22 cellular contexts compared by ENCODE assay signal in the genomic region with DNA sequence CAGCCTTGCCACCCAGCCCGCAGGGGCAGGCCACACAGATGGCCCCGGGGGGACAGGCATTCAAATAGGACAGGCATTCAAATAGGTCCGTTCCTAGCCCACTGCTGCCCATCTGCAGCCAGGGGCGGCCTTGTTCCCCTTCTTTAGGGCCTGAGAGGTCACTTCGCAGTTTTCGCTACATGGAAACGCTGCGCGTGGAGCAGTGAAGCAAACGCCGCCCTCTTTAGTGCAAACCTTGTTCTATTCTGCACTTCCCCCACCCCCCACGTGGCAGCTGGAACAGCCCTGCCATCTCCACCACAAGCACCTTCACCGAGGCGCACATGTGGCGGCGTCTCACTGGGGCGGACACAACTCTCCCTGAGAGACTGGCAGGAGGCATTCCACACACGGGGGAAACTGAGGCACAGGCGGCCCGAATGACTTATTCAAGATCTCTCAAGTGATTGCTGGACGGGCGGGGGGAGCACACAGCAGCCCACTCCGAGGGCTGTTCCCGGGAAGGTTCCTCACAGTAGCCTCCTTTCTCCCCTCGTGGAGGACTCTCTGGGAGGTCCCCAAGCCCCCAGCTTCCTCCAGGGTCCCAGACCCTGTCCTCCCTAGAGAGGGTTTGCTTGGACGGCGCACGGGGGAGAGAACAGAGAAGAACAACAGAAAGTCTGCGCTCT. TPM values are rescaled to one million over a fixed set of nuclear protein-coding genes. Genes with fewer than 3 reads are reported as not detected.
DNase-seq lines count a peak whose midpoint lies in the region; ATAC-seq, FAIRE-seq and TF ChIP-seq lines count a peak whose summit lies in the region.
"Had no signal": no experiment of that assay in that cellular context is flagged by ENCODE, and none has a peak within 500 bp of the region (broad histone marks: within the 10 kb centered on the region; RNA-seq: fewer than 3 reads in every experiment).

No MANE protein-coding gene starts in this region.

- H3K4me1 ChIP-seq in astrocyte (ENCODE audit: insufficient read depth, low read length): peaks cover 14% of the 10 kb centered on the region
- H3K4me1 ChIP-seq: upper lobe of right lung had no signal

- no peak for ATAC-seq in esophagus mucosa
- ATAC-seq in CD4-positive, alpha-beta T cell (ENCODE audit: poor library complexity): no peak
- ATAC-seq: body of pancreas, upper lobe of right lung had no signal

- no peaks in the 10 kb centered on the region for H3K9me3 Mint-ChIP-seq in astrocyte (ENCODE audit: unreplicated experiment)
- no peaks in the 10 kb centered on the region for H3K9me3 Mint-ChIP-seq in CD4-positive, alpha-beta T cell
- H3K9me3 Mint-ChIP-seq: activated T-cell treated with anti-CD3 and anti-CD28 coated beads, Interleukin-2, amount 50 U/mL, for 24 hours; CD14-positive monocyte; T-helper 2 cell treated with Interferon-gamma antibody and Interleukin-4, amounts not matched to agents 5 μg/mL and 100 μg/mL, for 36 hours had no signal

- H3K9ac ChIP-seq in astrocyte (ENCODE audit: low read length): no peak overlapping the region

- no peak overlapping the region for H3K4me2 ChIP-seq in astrocyte (ENCODE audit: low read length)

- no peaks in the 10 kb centered on the region for H3K9me3 ChIP-seq in astrocyte (ENCODE audit: insufficient read depth, low read depth, low read length)
- no peaks in the 10 kb centered on the region for H3K9me3 ChIP-seq in CD4-positive, alpha-beta T cell (ENCODE audit: control insufficient read depth, low read length)
- H3K9me3 ChIP-seq: body of pancreas, upper lobe of right lung had no signal

- no peak overlapping the region for H3K27ac Mint-ChIP-seq in astrocyte (ENCODE audit: unreplicated experiment)
- H3K27ac Mint-ChIP-seq in CD4-positive, alpha-beta T cell: no peak overlapping the region
- H3K27ac Mint-ChIP-seq: activated T-cell treated with anti-CD3 and anti-CD28 coated beads, Interleukin-2, amount 50 U/mL, for 24 hours; CD14-positive monocyte; T-helper 2 cell treated with Interferon-gamma antibody and Interleukin-4, amounts not matched to agents 5 μg/mL and 100 μg/mL, for 36 hours had no signal

- H3K27ac ChIP-seq in astrocyte (ENCODE audit: low read depth, low read length): no peak overlapping the region
- no peak overlapping the region for H3K27ac ChIP-seq in CD4-positive, alpha-beta T cell (ENCODE audit: low read depth, low read length)
- H3K27ac ChIP-seq: body of pancreas, upper lobe of right lung had no signal

- no peak for DNase-seq in astrocyte (ENCODE audit: low read depth)
- peak in 42 of 51 donors; percentile 16 to 93 (median 66) for DNase-seq in hypothalamus (lab: John Stamatoyannopoulos, UW)
- DNase-seq in pons (ENCODE audit: low spot score): peak; percentile 86
- no peak for DNase-seq in CD4-positive, alpha-beta T cell
- DNase-seq in GM10266 (ENCODE audit: extremely low spot score): no peak
- DNase-seq in NCI-H1436 (lab: John Stamatoyannopoulos, UW): no peak
- DNase-seq: activated CD4-positive, alpha-beta T cell treated with anti-CD3 and anti-CD28 coated beads for 4 hours; activated gamma-delta T cell; activated T-cell treated with anti-CD3 and anti-CD28 coated beads, Interleukin-2, amount 50 U/mL, for 24 hours; body of pancreas; Calu3; cerebellar nuclear complex; glutamatergic neuron; kidney glomerular epithelial cell; NCI-H1694 treated with DMSO at 0.1 percent for 48 hours; NCI-H510A treated with DMSO at 0.1 percent for 48 hours; upper lobe of right lung had no signal

- no peaks in the 10 kb centered on the region for H3K27me3 ChIP-seq in astrocyte (ENCODE audit: insufficient read depth, low read length)
- no peaks in the 10 kb centered on the region for H3K27me3 ChIP-seq in CD4-positive, alpha-beta T cell (ENCODE audit: control insufficient read depth, insufficient read depth, low read length)
- H3K27me3 ChIP-seq: body of pancreas had no signal

- H3K4me1 Mint-ChIP-seq in astrocyte (ENCODE audit: low read depth, unreplicated experiment): peaks cover 7% of the 10 kb centered on the region
- no peaks in the 10 kb centered on the region for H3K4me1 Mint-ChIP-seq in CD4-positive, alpha-beta T cell (ENCODE audit: low read depth)
- H3K4me1 Mint-ChIP-seq: CD14-positive monocyte had no signal

- CTCF ChIA-PET in CD4-positive, alpha-beta T cell (lab: Charles Lee): no interaction called here

- H3K4me3 ChIP-seq in astrocyte (ENCODE audit: insufficient read depth, low read depth, low read length): no peak overlapping the region
- H3K4me3 ChIP-seq: body of pancreas, upper lobe of right lung had no signal

- POLR2A ChIA-PET in CD4-positive, alpha-beta T cell (lab: Charles Lee): no interaction called here

- no peaks in the 10 kb centered on the region for H4K20me1 ChIP-seq in astrocyte (ENCODE audit: insufficient read depth, low read length)

- FAIRE-seq in astrocyte (lab: Jason Lieb, UNC): no peak

- peaks cover 18% of the 10 kb centered on the region for H3K27me3 Mint-ChIP-seq in astrocyte (ENCODE audit: low read depth, unreplicated experiment)
- no peaks in the 10 kb centered on the region for H3K27me3 Mint-ChIP-seq in CD4-positive, alpha-beta T cell

- no peaks in the 10 kb centered on the region for H3K36me3 Mint-ChIP-seq in astrocyte (ENCODE audit: low read depth, unreplicated experiment)
- H3K36me3 Mint-ChIP-seq in CD4-positive, alpha-beta T cell (ENCODE audit: low read depth): no peaks in the 10 kb centered on the region
- H3K36me3 Mint-ChIP-seq: CD14-positive monocyte had no signal

- no peaks in the 10 kb centered on the region for H3K79me2 ChIP-seq in astrocyte (ENCODE audit: insufficient read depth, low read length)

- no peak for TF ChIP-seq CTCF in astrocyte (IDR thresholded peaks at IDR 0.05; ENCODE audit: insufficient read depth, low read depth, low read length)
- no peak for TF ChIP-seq CTCF in CD4-positive, alpha-beta T cell (IDR thresholded peaks at IDR 0.05)
- TF ChIP-seq CTCF in GM10266 (IDR thresholded peaks at IDR 0.05; ENCODE audit: control insufficient read depth, insufficient read depth, low read depth, missing control alignments): no peak

- peak overlapping the region; percentile 10 for H2AFZ ChIP-seq in astrocyte (ENCODE audit: low read depth, low read length)

- intact Hi-C loops in CD4-positive, alpha-beta T cell (cut with DNase I, micrococcal nuclease): no loop called here

- H3K36me3 ChIP-seq in astrocyte (ENCODE audit: insufficient read depth, low read length): no peaks in the 10 kb centered on the region
- H3K36me3 ChIP-seq: upper lobe of right lung had no signal

- no peak overlapping the region for H3K4me3 Mint-ChIP-seq in astrocyte (ENCODE audit: unreplicated experiment)
- H3K4me3 Mint-ChIP-seq in CD4-positive, alpha-beta T cell: no peak overlapping the region
- H3K4me3 Mint-ChIP-seq: activated T-cell treated with anti-CD3 and anti-CD28 coated beads, Interleukin-2, amount 50 U/mL, for 24 hours; CD14-positive monocyte; T-helper 2 cell treated with Interferon-gamma antibody and Interleukin-4, amounts not matched to agents 5 μg/mL and 100 μg/mL, for 36 hours had no signal

RNA-seq across cellular contexts. Expression of a gene that starts 26.4 kb away (rescaled TPM):
- total RNA-seq in astrocyte: 0.14 TPM in 1 of 2 replicates, not detected in the other
- 1.3 TPM for total RNA-seq in esophagus mucosa
- not detected for total RNA-seq in CD4-positive, alpha-beta T cell
- total RNA-seq: lung microvascular endothelial cell, skeletal muscle tissue had no signal

RNA-seq across cellular contexts. Expression of a gene that starts 47.5 kb away (rescaled TPM):
- total RNA-seq in astrocyte (5.6 and 6.2 TPM in 2 replicates), esophagus mucosa (12.4 TPM)
- total RNA-seq in CD4-positive, alpha-beta T cell: 10 to 100 TPM; 29.1 to 30.0 TPM

Comparison
In these comparisons a context has a peak if more than half of its experiments do, and no peak if none do; other contexts are left out.
1. DNase-seq: peak in hypothalamus (42 of 51) and pons (single experiment); none in astrocyte (single experiment), CD4-positive, alpha-beta T cell (0 of 10), GM10266 (single experiment) and NCI-H1436 (single experiment).